In genomic region chr16:71781741-71782140, GRCh38 we compare ENCODE assay signal across 16 cellular contexts. TPM values are rescaled to one million over a fixed set of nuclear protein-coding genes. Genes with fewer than 3 reads are reported as not detected.
A peak's percentile ranks its signal among the peaks of the same experiment; 100 is the strongest.
DNase-seq lines count a peak whose midpoint lies in the region; ATAC-seq, FAIRE-seq and TF ChIP-seq lines count a peak whose summit lies in the region.
"Had no signal": no experiment of that assay in that cellular context is flagged by ENCODE, and none has a peak within 500 bp of the region (broad histone marks: within the 10 kb centered on the region; RNA-seq: fewer than 3 reads in every experiment).

No MANE protein-coding gene starts in this region.

- no peak overlapping the region for H2AFZ ChIP-seq in HepG2 (ENCODE audit: low read length)

- TF ChIP-seq EP300 in HepG2 (IDR thresholded peaks at IDR 0.05; ENCODE audit: low read depth in 2 of 2, low read length in 2 of 2) (no peak), HepG2 (CRISPR knock-in tag; IDR thresholded peaks at IDR 0.05; ENCODE audit: borderline replicate concordance) (no peak), esophagus muscularis mucosa (IDR thresholded peaks at IDR 0.05) (no peak)

- POLR2A ChIA-PET in AG04450 (lab: Yijun Ruan, JAX) = no interaction called here
- POLR2A ChIA-PET in HepG2 (lab: Yijun Ruan, JAX) = no interaction called here

- TF ChIP-seq POLR2A in HepG2 (IDR thresholded peaks at IDR 0.05; ENCODE audit: insufficient read depth in 1 of 2, low read depth in 2 of 2, low read length in 2 of 2) (no peak), esophagus muscularis mucosa (IDR thresholded peaks at IDR 0.05; ENCODE audit: low read depth) (no peak), uterus (IDR thresholded peaks at IDR 0.05) (no peak)

- H3K9me3 ChIP-seq in AG04450 (ENCODE audit: control insufficient read depth, insufficient read depth, low read length) (no peaks in the 10 kb centered on the region), HepG2 (ENCODE audit: low read length) (no peaks in the 10 kb centered on the region), esophagus muscularis mucosa (no peaks in the 10 kb centered on the region), uterus (no peaks in the 10 kb centered on the region)
- H3K9me3 ChIP-seq: thyroid gland had no signal

- H4K20me1 ChIP-seq in HepG2 (ENCODE audit: insufficient read depth, low read length) = peaks cover 10% of the 10 kb centered on the region

- in situ Hi-C loops in brain microvascular endothelial cell (cut with HindIII; ENCODE audit: low pct_ligation_motif_present, low sequenced_read_pairs) = no loop called here
- in situ Hi-C loops in HepG2 (cut with HindIII; ENCODE audit: extremely low pct_ligation_motif_present, low pct_unique_long_range_greater_than_20kb) = no loop called here

- ATAC-seq in HepG2 (no peak), HG03439 (IDR thresholded peaks at IDR 0.05; ENCODE audit: unreplicated experiment) (no peak), HG03097 (IDR thresholded peaks at IDR 0.05; ENCODE audit: low FRiP score, unreplicated experiment) (no peak)

- WGBS in HepG2 (ENCODE audit: low lambda C conversion rate) = 55% methylated on average over 3 of the region's 3 CpGs
- 25% methylated on average over 3 of the region's 3 CpGs for WGBS in esophagus muscularis mucosa

- H3K36me3 ChIP-seq in brain microvascular endothelial cell (replicated peaks) = peaks cover 22% of the 10 kb centered on the region
- peaks cover 12 to 60% of the 10 kb centered on the region in 2 experiments; a peak in 4 of 5 replicates for H3K36me3 ChIP-seq in HepG2 (replicated peaks in 1 of 2; ENCODE audit: control insufficient read depth in 1 of 2, insufficient read depth in 2 of 2, low read length in 2 of 2)
- peaks cover 0 to 35% (median 21%) of the 10 kb centered on the region in 4 donors for H3K36me3 ChIP-seq in esophagus muscularis mucosa
- H3K36me3 ChIP-seq in uterus = no peaks in the 10 kb centered on the region

- FAIRE-seq in HepG2 (lab: Jason Lieb, UNC) = peak; percentile 8
- FAIRE-seq: frontal cortex, RCC 7860 had no signal

- TF ChIP-seq CTCF in AG04450 (IDR thresholded peaks at IDR 0.05; ENCODE audit: low read depth, low read length) (0 out of 2 replicates have a peak, but pooled peaks have one; percentile 2), brain microvascular endothelial cell (IDR thresholded peaks at IDR 0.05; ENCODE audit: low read depth, low read length, missing control alignments) (no peak), HepG2 (CRISPR knock-in tag; IDR thresholded peaks at IDR 0.05) (no peak), esophagus muscularis mucosa (IDR thresholded peaks at IDR 0.05) (no peak), uterus (IDR thresholded peaks at IDR 0.05) (no peak)

- CTCF ChIA-PET in AG04450 (lab: Charles Lee) = interaction anchor here (1.0 kb wide), 1 partner anchor 180 kb away, joined by 3 read pairs; no protein-coding TSS in a partner anchor
- CTCF ChIA-PET in HepG2 (lab: Yijun Ruan, JAX; ENCODE audit: low intra/inter-chr PET ratio, low total read pairs) = no interaction called here

- DNase-seq in AG04450 (ENCODE audit: low read depth, low spot score) (no peak), HPDE6-E6E7 (ENCODE audit: extremely low spot score) (peak; percentile 26), brain microvascular endothelial cell (peak; percentile 6), HepG2 (ENCODE audit: low spot score) (peak; percentile 21), esophagus muscularis mucosa (ENCODE audit: extremely low spot score) (no peak), uterus (no peak)
- DNase-seq: activated CD4-positive, alpha-beta T cell treated with anti-CD3 and anti-CD28 coated beads for 4 hours; activated T-cell treated with anti-CD3 and anti-CD28 coated beads, Interleukin-2, amount 50 U/mL, for 1 hour; immature natural killer cell; NCI-H146; NCI-H524 treated with DMSO at 0.1 percent for 48 hours; thyroid gland had no signal

- H3K27ac ChIP-seq in AG04450 (ENCODE audit: low read depth, low read length) (no peak overlapping the region), brain microvascular endothelial cell (no peak overlapping the region), HepG2 (ENCODE audit: extremely low read length, insufficient read depth, low read length) (no peak overlapping the region), esophagus muscularis mucosa (replicated peaks in 1 of 4) (no peak overlapping the region), uterus (no peak overlapping the region)
- H3K27ac ChIP-seq: thyroid gland had no signal

- H3K9ac ChIP-seq in HepG2 (ENCODE audit: insufficient read depth, low read depth, low read length) = no peak overlapping the region

- no TSS peak for BruUV-seq in HepG2 (replicated peaks; lab: Mats Ljungman, UMichigan)

- no peaks in the 10 kb centered on the region for H3K27me3 ChIP-seq in AG04450 (ENCODE audit: control insufficient read depth, insufficient read depth, low read length)
- H3K27me3 ChIP-seq in brain microvascular endothelial cell (replicated peaks) = no peaks in the 10 kb centered on the region
- no peaks in the 10 kb centered on the region for H3K27me3 ChIP-seq in HepG2 (ENCODE audit: control insufficient read depth in 1 of 2, insufficient read depth in 2 of 2, low read length in 2 of 2)
- no peaks in the 10 kb centered on the region for H3K27me3 ChIP-seq in esophagus muscularis mucosa
- H3K27me3 ChIP-seq in uterus = no peaks in the 10 kb centered on the region
- H3K27me3 ChIP-seq: thyroid gland had no signal

- intact Hi-C loops in HepG2 (cut with micrococcal nuclease; ENCODE audit: unreplicated experiment) = no loop called here
- intact Hi-C loops in esophagus muscularis mucosa (cut with DNase I) = no loop called here
- intact Hi-C loops in uterus (cut with DNase I; ENCODE audit: low total_unique reads) = no loop called here

- H3K4me2 ChIP-seq in HepG2 (ENCODE audit: low read depth, low read length) = no peak overlapping the region

- H3K4me1 ChIP-seq in HepG2 (ENCODE audit: insufficient read depth, low read length) = peaks cover 6% of the 10 kb centered on the region; the same call in 1 of the 2 replicates
- peaks cover 10 to 46% (median 25%) of the 10 kb centered on the region in 4 donors for H3K4me1 ChIP-seq in esophagus muscularis mucosa
- H3K4me1 ChIP-seq in uterus = no peaks in the 10 kb centered on the region

- H3K79me2 ChIP-seq in HepG2 (ENCODE audit: insufficient read depth, low read length) = peaks cover 60% of the 10 kb centered on the region

- H3K4me3 ChIP-seq in AG04450 (ENCODE audit: low read depth, low read length) = no peak overlapping the region
- H3K4me3 ChIP-seq in brain microvascular endothelial cell (ENCODE audit: low read depth, low read length) = no peak overlapping the region
- H3K4me3 ChIP-seq in HepG2 (replicated peaks in 1 of 3; ENCODE audit: insufficient read depth in 1 of 3, low read depth in 2 of 3, low read length in 3 of 3) = no peak overlapping the region
- no peak overlapping the region for H3K4me3 ChIP-seq in esophagus muscularis mucosa
- H3K4me3 ChIP-seq in uterus = no peak overlapping the region
- H3K4me3 ChIP-seq: thyroid gland had no signal

- TF ChIP-seq RAD21 in HepG2 (CRISPR knock-in tag; IDR thresholded peaks at IDR 0.05) = no peak

RNA-seq across cellular contexts. Expression of gene AP1G1, which starts 26.9 kb away (rescaled TPM):
- polyA plus RNA-seq in AG04450 (2011; rRNA removed) (85.8 and 90.6 TPM in 2 replicates), HepG2 (2011; rRNA removed) (58.8 and 62.2 TPM in 2 replicates)
- polyA minus RNA-seq in AG04450 (2011; rRNA and poly(A)+ RNA removed) = 171 and 179 TPM in 2 replicates
- total RNA-seq in HepG2 (2016; rRNA removed; fragmentation: Illumina TruSeq; extraction: Trizol) (66.2 and 87.1 TPM in 2 replicates), esophagus muscularis mucosa (10 to 100 TPM; 45.9 to 56.9 (median 51.5) TPM), uterus (100 to 1,000 TPM in 1 of 4 donors, 10 to 100 TPM in 3; 32.5 to 125 (median 56.4) TPM)
- 7.1 TPM in 2 replicates for total RNA-seq in HepG2 (2016; cell fraction: cytosol; rRNA removed; fragmentation: Illumina TruSeq; extraction: Trizol; ENCODE audit: low read depth)
- total RNA-seq in HepG2 (2016; cell fraction: insoluble cytoplasmic fraction; rRNA removed; fragmentation: Illumina TruSeq; extraction: Trizol) = 66.4 and 87.7 TPM in 2 replicates
- 21.0 and 22.8 TPM in 2 replicates for total RNA-seq in HepG2 (2016; cell fraction: membrane; rRNA removed; fragmentation: Illumina TruSeq; extraction: Trizol)
- total RNA-seq in HepG2 (2016; cell fraction: nucleus; rRNA removed; fragmentation: Illumina TruSeq; extraction: Trizol) = 90.7 and 111 TPM in 2 replicates
- 40.7 and 56.1 TPM in 2 replicates for polyA plus RNA-seq in HepG2 (2011; cell fraction: cytosol; rRNA removed)
- 69.2 and 80.7 TPM in 2 replicates for polyA plus RNA-seq in HepG2 (2011; cell fraction: nucleus; rRNA removed)
- 41.7 and 51.2 TPM in 2 replicates for polyA plus RNA-seq in HepG2 (2012)
- polyA plus RNA-seq in HepG2 (2016; cell fraction: cytosol; fragmentation: Illumina TruSeq; extraction: Trizol; ENCODE audit: low read depth) = 2.4 and 3.2 TPM in 2 replicates
- 61.2 and 67.4 TPM in 2 replicates for polyA plus RNA-seq in HepG2 (2016; cell fraction: insoluble cytoplasmic fraction; fragmentation: Illumina TruSeq; extraction: Trizol; ENCODE audit: low read depth)
- polyA plus RNA-seq in HepG2 (2016; cell fraction: membrane; fragmentation: Illumina TruSeq; extraction: Trizol; ENCODE audit: low read depth) = 9.9 and 10.4 TPM in 2 replicates
- 71.7 and 84.0 TPM in 2 replicates for polyA plus RNA-seq in HepG2 (2016; cell fraction: nucleus; fragmentation: Illumina TruSeq; extraction: Trizol; ENCODE audit: insufficient read depth, low read depth)
- 149 and 155 TPM in 2 replicates for polyA minus RNA-seq in HepG2 (2011; rRNA and poly(A)+ RNA removed; ENCODE audit: low replicate concordance)
- 71.5 and 78.8 TPM in 2 replicates for polyA minus RNA-seq in HepG2 (2011; cell fraction: cytosol; rRNA and poly(A)+ RNA removed)
- polyA minus RNA-seq in HepG2 (2011; cell fraction: nucleus; rRNA and poly(A)+ RNA removed) = 197 and 211 TPM in 2 replicates

RNA-seq across cellular contexts. Expression of gene PHLPP2, which starts 57.2 kb away (rescaled TPM):
- polyA plus RNA-seq in AG04450 (2011; rRNA removed) = 8.5 and 10.3 TPM in 2 replicates
- 24.2 and 24.6 TPM in 2 replicates for polyA minus RNA-seq in AG04450 (2011; rRNA and poly(A)+ RNA removed)
- 8.9 and 9.6 TPM in 2 replicates for total RNA-seq in HepG2 (2016; rRNA removed; fragmentation: Illumina TruSeq; extraction: Trizol)
- total RNA-seq in HepG2 (2016; cell fraction: cytosol; rRNA removed; fragmentation: Illumina TruSeq; extraction: Trizol; ENCODE audit: low read depth) = 11.8 and 13.6 TPM in 2 replicates
- 8.2 and 9.0 TPM in 2 replicates for total RNA-seq in HepG2 (2016; cell fraction: insoluble cytoplasmic fraction; rRNA removed; fragmentation: Illumina TruSeq; extraction: Trizol)
- 7.0 and 7.7 TPM in 2 replicates for total RNA-seq in HepG2 (2016; cell fraction: membrane; rRNA removed; fragmentation: Illumina TruSeq; extraction: Trizol)
- total RNA-seq in HepG2 (2016; cell fraction: nucleus; rRNA removed; fragmentation: Illumina TruSeq; extraction: Trizol) = 10.5 and 11.4 TPM in 2 replicates
- polyA plus RNA-seq in HepG2 (2011; rRNA removed) = 8.9 and 13.8 TPM in 2 replicates
- polyA plus RNA-seq in HepG2 (2011; cell fraction: cytosol; rRNA removed) = 6.1 and 9.0 TPM in 2 replicates
- polyA plus RNA-seq in HepG2 (2011; cell fraction: nucleus; rRNA removed) = 10.8 and 14.3 TPM in 2 replicates
- 5.4 and 5.8 TPM in 2 replicates for polyA plus RNA-seq in HepG2 (2012)
- polyA plus RNA-seq in HepG2 (2016; cell fraction: cytosol; fragmentation: Illumina TruSeq; extraction: Trizol; ENCODE audit: low read depth) = 0.49 and 0.51 TPM in 2 replicates
- 4.9 and 5.3 TPM in 2 replicates for polyA plus RNA-seq in HepG2 (2016; cell fraction: insoluble cytoplasmic fraction; fragmentation: Illumina TruSeq; extraction: Trizol; ENCODE audit: low read depth)
- polyA plus RNA-seq in HepG2 (2016; cell fraction: membrane; fragmentation: Illumina TruSeq; extraction: Trizol; ENCODE audit: low read depth) = 0.70 and 0.99 TPM in 2 replicates
- polyA plus RNA-seq in HepG2 (2016; cell fraction: nucleus; fragmentation: Illumina TruSeq; extraction: Trizol; ENCODE audit: insufficient read depth, low read depth) = 10.8 and 11.1 TPM in 2 replicates
- 27.4 and 35.4 TPM in 2 replicates for polyA minus RNA-seq in HepG2 (2011; rRNA and poly(A)+ RNA removed; ENCODE audit: low replicate concordance)
- 14.7 and 18.3 TPM in 2 replicates for polyA minus RNA-seq in HepG2 (2011; cell fraction: cytosol; rRNA and poly(A)+ RNA removed)
- polyA minus RNA-seq in HepG2 (2011; cell fraction: nucleus; rRNA and poly(A)+ RNA removed) = 23.0 and 30.5 TPM in 2 replicates
- 10 to 100 TPM; 10.4 to 21.1 (median 17.0) TPM for total RNA-seq in esophagus muscularis mucosa
- 10 to 100 TPM in 2 of 4 donors, 1 to 10 TPM in 2; 2.0 to 22.3 (median 10.7) TPM for total RNA-seq in uterus

Comparison
In these comparisons a context has a peak if more than half of its experiments do, and no peak if none do; other contexts are left out.
1. DNase-seq: peak in HPDE6-E6E7 (single experiment), brain microvascular endothelial cell (single experiment) and HepG2 (single experiment); none in AG04450 (single experiment), esophagus muscularis mucosa (single experiment) and uterus (0 of 2).